ENCODE assay signal across 1 cellular context in the genomic region with DNA sequence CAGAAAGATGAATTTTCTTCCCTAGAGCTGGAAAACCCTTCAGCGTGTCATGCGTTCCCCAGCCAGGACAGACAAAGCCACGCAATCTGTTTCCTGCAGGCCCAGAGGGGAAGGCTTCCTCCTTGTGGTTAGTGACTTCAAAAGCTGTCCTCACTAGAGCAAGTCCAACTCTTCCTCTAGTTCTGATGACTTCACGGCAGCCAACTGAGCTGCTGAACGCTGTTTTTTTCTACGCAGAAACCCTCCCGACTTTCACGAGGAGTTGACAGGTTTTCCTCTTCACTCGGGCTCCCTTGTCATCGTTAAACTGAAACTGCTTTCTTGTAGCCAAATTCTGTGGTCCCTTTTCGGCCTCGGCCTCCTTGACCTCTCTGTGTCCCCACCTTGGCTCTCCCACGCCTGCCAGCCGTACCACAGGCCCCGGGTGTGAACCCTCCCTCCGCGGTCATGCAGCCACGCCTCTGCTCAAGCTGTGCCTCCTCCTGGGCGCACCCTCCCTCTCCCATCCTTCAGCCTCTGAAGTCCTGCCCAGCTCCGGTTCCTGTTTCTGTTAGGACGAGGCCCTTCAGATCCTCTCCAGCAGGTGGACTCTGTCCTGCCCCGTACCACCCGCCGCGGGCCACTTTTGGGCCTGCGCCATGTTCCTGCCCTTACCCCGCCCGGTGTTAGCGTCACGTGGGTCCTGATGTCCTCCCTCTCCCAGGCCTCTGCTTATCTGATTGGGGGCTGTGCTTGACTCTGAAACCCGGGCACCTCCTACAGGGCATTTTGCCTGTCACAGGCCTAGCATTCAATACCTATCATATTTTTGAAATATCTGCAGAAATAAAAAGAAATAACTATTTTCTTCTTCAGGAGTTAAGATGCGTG.
TF ChIP-seq lines count a peak whose summit lies in the region.

No MANE protein-coding gene starts in this region.

TF ChIP-seq in GM12878, 131 proteins besides CTCF, POLR2A, EP300 and RAD21 (continued from another document and continues in another):
- TF ChIP-seq, protein P1, sequence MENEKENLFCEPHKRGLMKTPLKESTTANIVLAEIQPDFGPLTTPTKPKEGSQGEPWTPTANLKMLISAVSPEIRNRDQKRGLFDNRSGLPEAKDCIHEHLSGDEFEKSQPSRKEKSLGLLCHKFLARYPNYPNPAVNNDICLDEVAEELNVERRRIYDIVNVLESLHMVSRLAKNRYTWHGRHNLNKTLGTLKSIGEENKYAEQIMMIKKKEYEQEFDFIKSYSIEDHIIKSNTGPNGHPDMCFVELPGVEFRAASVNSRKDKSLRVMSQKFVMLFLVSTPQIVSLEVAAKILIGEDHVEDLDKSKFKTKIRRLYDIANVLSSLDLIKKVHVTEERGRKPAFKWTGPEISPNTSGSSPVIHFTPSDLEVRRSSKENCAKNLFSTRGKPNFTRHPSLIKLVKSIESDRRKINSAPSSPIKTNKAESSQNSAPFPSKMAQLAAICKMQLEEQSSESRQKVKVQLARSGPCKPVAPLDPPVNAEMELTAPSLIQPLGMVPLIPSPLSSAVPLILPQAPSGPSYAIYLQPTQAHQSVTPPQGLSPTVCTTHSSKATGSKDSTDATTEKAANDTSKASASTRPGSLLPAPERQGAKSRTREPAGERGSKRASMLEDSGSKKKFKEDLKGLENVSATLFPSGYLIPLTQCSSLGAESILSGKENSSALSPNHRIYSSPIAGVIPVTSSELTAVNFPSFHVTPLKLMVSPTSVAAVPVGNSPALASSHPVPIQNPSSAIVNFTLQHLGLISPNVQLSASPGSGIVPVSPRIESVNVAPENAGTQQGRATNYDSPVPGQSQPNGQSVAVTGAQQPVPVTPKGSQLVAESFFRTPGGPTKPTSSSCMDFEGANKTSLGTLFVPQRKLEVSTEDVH (IDR thresholded peaks at IDR 0.05; ENCODE audit: low read depth, partially characterized antibody), result no peak
- peak; percentile 63; the same call in 1 of the 2 replicates for TF ChIP-seq MEF2A (IDR thresholded peaks at IDR 0.05; ENCODE audit: insufficient read depth, low read depth, low read length)
- TF ChIP-seq CREB1 (IDR thresholded peaks at IDR 0.05; ENCODE audit: low read depth), result peak; percentile 94
- 0 out of 2 replicates have a peak, but pooled peaks have one; percentile 48 for TF ChIP-seq WRNIP1 (IDR thresholded peaks at IDR 0.05; ENCODE audit: borderline replicate concordance, low read depth, low read length)
- TF ChIP-seq YBX1 (IDR thresholded peaks at IDR 0.05), result no peak
- TF ChIP-seq SMC3 (IDR thresholded peaks at IDR 0.05; ENCODE audit: borderline replicate concordance, low read length), result peak; percentile 19; the same call in 1 of the 2 replicates
- TF ChIP-seq, protein P2, sequence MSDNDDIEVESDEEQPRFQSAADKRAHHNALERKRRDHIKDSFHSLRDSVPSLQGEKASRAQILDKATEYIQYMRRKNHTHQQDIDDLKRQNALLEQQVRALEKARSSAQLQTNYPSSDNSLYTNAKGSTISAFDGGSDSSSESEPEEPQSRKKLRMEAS (IDR thresholded peaks at IDR 0.05; ENCODE audit: low read depth, low read length), result no peak
- TF ChIP-seq FOS (IDR thresholded peaks at IDR 0.05; ENCODE audit: borderline replicate concordance, extremely low read depth, insufficient read length), result no peak
- TF ChIP-seq FOXM1 (IDR thresholded peaks at IDR 0.05; ENCODE audit: low read depth, low read length), result peak; percentile 37; the same call in 1 of the 2 replicates
- no peak for TF ChIP-seq ZNF274 (IDR thresholded peaks at IDR 0.05; ENCODE audit: insufficient read depth, insufficient read length)
- TF ChIP-seq, protein P3, sequence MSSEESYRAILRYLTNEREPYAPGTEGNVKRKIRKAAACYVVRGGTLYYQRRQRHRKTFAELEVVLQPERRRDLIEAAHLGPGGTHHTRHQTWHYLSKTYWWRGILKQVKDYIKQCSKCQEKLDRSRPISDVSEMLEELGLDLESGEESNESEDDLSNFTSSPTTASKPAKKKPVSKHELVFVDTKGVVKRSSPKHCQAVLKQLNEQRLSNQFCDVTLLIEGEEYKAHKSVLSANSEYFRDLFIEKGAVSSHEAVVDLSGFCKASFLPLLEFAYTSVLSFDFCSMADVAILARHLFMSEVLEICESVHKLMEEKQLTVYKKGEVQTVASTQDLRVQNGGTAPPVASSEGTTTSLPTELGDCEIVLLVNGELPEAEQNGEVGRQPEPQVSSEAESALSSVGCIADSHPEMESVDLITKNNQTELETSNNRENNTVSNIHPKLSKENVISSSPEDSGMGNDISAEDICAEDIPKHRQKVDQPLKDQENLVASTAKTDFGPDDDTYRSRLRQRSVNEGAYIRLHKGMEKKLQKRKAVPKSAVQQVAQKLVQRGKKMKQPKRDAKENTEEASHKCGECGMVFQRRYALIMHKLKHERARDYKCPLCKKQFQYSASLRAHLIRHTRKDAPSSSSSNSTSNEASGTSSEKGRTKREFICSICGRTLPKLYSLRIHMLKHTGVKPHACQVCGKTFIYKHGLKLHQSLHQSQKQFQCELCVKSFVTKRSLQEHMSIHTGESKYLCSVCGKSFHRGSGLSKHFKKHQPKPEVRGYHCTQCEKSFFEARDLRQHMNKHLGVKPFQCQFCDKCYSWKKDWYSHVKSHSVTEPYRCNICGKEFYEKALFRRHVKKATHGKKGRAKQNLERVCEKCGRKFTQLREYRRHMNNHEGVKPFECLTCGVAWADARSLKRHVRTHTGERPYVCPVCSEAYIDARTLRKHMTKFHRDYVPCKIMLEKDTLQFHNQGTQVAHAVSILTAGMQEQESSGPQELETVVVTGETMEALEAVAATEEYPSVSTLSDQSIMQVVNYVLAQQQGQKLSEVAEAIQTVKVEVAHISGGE (CRISPR knock-in tag; IDR thresholded peaks at IDR 0.05), result no peak
- no peak for TF ChIP-seq MYC (IDR thresholded peaks at IDR 0.05; ENCODE audit: insufficient read depth, insufficient read length, insufficient replicate concordance, low read length, severe bottlenecking)
- TF ChIP-seq, protein P4, sequence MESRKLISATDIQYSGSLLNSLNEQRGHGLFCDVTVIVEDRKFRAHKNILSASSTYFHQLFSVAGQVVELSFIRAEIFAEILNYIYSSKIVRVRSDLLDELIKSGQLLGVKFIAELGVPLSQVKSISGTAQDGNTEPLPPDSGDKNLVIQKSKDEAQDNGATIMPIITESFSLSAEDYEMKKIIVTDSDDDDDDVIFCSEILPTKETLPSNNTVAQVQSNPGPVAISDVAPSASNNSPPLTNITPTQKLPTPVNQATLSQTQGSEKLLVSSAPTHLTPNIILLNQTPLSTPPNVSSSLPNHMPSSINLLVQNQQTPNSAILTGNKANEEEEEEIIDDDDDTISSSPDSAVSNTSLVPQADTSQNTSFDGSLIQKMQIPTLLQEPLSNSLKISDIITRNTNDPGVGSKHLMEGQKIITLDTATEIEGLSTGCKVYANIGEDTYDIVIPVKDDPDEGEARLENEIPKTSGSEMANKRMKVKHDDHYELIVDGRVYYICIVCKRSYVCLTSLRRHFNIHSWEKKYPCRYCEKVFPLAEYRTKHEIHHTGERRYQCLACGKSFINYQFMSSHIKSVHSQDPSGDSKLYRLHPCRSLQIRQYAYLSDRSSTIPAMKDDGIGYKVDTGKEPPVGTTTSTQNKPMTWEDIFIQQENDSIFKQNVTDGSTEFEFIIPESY (IDR thresholded peaks at IDR 0.05), result no peak
- no peak for TF ChIP-seq HCFC1 (IDR thresholded peaks at IDR 0.05; ENCODE audit: low read length)
- no peak for TF ChIP-seq CHD4 (IDR thresholded peaks at IDR 0.05)
- peak; percentile 85; the same call in 1 of the 2 replicates for TF ChIP-seq ESRRA (IDR thresholded peaks at IDR 0.05; ENCODE audit: low read length)
- TF ChIP-seq TARDBP (IDR thresholded peaks at IDR 0.05; ENCODE audit: borderline replicate concordance), result no peak; the same call in 1 of the 2 replicates
- 0 out of 2 replicates have a peak, but pooled peaks have one; percentile 19 for TF ChIP-seq ZNF207 (IDR thresholded peaks at IDR 0.05; ENCODE audit: borderline replicate concordance)
- TF ChIP-seq NR2F1 (conservative IDR thresholded peaks at IDR 0.05), result peak; percentile 98
- no peak for TF ChIP-seq HDAC6 (IDR thresholded peaks at IDR 0.05; ENCODE audit: unreplicated experiment)
- TF ChIP-seq RB1 (IDR thresholded peaks at IDR 0.05; ENCODE audit: borderline replicate concordance), result peak; percentile 63; the same call in 1 of the 2 replicates
- peak; percentile 83 for TF ChIP-seq DPF2 (IDR thresholded peaks at IDR 0.05)
- peak; percentile 99 for TF ChIP-seq TBL1XR1 (IDR thresholded peaks at IDR 0.05; ENCODE audit: low read depth, low read length)
- TF ChIP-seq, protein P5, sequence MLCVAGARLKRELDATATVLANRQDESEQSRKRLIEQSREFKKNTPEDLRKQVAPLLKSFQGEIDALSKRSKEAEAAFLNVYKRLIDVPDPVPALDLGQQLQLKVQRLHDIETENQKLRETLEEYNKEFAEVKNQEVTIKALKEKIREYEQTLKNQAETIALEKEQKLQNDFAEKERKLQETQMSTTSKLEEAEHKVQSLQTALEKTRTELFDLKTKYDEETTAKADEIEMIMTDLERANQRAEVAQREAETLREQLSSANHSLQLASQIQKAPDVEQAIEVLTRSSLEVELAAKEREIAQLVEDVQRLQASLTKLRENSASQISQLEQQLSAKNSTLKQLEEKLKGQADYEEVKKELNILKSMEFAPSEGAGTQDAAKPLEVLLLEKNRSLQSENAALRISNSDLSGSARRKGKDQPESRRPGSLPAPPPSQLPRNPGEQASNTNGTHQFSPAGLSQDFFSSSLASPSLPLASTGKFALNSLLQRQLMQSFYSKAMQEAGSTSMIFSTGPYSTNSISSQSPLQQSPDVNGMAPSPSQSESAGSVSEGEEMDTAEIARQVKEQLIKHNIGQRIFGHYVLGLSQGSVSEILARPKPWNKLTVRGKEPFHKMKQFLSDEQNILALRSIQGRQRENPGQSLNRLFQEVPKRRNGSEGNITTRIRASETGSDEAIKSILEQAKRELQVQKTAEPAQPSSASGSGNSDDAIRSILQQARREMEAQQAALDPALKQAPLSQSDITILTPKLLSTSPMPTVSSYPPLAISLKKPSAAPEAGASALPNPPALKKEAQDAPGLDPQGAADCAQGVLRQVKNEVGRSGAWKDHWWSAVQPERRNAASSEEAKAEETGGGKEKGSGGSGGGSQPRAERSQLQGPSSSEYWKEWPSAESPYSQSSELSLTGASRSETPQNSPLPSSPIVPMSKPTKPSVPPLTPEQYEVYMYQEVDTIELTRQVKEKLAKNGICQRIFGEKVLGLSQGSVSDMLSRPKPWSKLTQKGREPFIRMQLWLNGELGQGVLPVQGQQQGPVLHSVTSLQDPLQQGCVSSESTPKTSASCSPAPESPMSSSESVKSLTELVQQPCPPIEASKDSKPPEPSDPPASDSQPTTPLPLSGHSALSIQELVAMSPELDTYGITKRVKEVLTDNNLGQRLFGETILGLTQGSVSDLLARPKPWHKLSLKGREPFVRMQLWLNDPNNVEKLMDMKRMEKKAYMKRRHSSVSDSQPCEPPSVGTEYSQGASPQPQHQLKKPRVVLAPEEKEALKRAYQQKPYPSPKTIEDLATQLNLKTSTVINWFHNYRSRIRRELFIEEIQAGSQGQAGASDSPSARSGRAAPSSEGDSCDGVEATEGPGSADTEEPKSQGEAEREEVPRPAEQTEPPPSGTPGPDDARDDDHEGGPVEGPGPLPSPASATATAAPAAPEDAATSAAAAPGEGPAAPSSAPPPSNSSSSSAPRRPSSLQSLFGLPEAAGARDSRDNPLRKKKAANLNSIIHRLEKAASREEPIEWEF (IDR thresholded peaks at IDR 0.05; ENCODE audit: insufficient replicate concordance, low read depth, low read length), result no peak
- peak; percentile 89 for TF ChIP-seq IKZF1 (conservative IDR thresholded peaks at IDR 0.05)
- peak in 1 of 2 experiments; percentile 77; a peak in 2 of 3 replicates for TF ChIP-seq EGR1 (IDR thresholded peaks at IDR 0.05; ENCODE audit: borderline replicate concordance in 1 of 2, low read depth in 2 of 2, low read length in 2 of 2)
- TF ChIP-seq, protein P6, sequence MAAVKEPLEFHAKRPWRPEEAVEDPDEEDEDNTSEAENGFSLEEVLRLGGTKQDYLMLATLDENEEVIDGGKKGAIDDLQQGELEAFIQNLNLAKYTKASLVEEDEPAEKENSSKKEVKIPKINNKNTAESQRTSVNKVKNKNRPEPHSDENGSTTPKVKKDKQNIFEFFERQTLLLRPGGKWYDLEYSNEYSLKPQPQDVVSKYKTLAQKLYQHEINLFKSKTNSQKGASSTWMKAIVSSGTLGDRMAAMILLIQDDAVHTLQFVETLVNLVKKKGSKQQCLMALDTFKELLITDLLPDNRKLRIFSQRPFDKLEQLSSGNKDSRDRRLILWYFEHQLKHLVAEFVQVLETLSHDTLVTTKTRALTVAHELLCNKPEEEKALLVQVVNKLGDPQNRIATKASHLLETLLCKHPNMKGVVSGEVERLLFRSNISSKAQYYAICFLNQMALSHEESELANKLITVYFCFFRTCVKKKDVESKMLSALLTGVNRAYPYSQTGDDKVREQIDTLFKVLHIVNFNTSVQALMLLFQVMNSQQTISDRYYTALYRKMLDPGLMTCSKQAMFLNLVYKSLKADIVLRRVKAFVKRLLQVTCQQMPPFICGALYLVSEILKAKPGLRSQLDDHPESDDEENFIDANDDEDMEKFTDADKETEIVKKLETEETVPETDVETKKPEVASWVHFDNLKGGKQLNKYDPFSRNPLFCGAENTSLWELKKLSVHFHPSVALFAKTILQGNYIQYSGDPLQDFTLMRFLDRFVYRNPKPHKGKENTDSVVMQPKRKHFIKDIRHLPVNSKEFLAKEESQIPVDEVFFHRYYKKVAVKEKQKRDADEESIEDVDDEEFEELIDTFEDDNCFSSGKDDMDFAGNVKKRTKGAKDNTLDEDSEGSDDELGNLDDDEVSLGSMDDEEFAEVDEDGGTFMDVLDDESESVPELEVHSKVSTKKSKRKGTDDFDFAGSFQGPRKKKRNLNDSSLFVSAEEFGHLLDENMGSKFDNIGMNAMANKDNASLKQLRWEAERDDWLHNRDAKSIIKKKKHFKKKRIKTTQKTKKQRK (IDR thresholded peaks at IDR 0.05; ENCODE audit: low read depth, low read length), result no peak
- no peak for TF ChIP-seq HDAC2 (IDR thresholded peaks at IDR 0.05)
- TF ChIP-seq JUND (IDR thresholded peaks at IDR 0.05; ENCODE audit: low read depth, low read length), result no peak; the same call in 1 of the 2 replicates
- no peak for TF ChIP-seq CHD1 (IDR thresholded peaks at IDR 0.05; ENCODE audit: low read depth, low read length)
- TF ChIP-seq EZH2 (IDR thresholded peaks at IDR 0.05; ENCODE audit: borderline replicate concordance, control insufficient read depth, low read depth, low read length), result no peak
- TF ChIP-seq PAX5 (IDR thresholded peaks at IDR 0.05; ENCODE audit: borderline replicate concordance, low read depth, low read length), result peak; percentile 82
- peak; percentile 74 for TF ChIP-seq RELA (IDR thresholded peaks at IDR 0.05; ENCODE audit: borderline replicate concordance, partially characterized antibody)
- peak; percentile 72; the same call in 1 of the 2 replicates for TF ChIP-seq BCL11A (IDR thresholded peaks at IDR 0.05; ENCODE audit: low read depth, low read length)
- peak; percentile 88 for TF ChIP-seq CREM (IDR thresholded peaks at IDR 0.05; ENCODE audit: low read depth)
- TF ChIP-seq MXI1 (IDR thresholded peaks at IDR 0.05; ENCODE audit: low read depth, low read length), result no peak
- TF ChIP-seq NBN (IDR thresholded peaks at IDR 0.05), result peak; percentile 96
